In the genomic region with DNA sequence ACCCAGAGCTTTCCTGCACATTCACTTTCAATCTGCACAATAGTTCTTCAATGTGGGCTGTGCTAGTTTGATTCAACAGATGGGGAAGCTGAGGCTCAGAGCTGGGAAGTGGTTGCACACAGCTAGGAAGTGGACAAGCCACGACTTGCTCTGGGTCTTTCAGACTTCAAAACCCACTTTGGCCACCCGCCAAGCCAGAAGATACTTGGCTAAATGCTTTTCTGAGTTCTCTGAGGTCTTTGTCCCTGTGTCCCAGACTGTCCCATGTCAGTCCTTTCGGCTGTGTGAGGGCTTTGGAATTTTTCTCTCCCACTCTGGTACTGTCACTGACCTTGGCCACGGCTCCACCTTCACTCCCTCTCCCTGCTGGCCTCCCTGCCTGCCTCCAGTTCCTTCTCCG, we compare ENCODE assay signal across 20 cellular contexts. TPM values are rescaled to one million over a fixed set of nuclear protein-coding genes. Genes with fewer than 3 reads are reported as not detected.
DNase-seq lines count a peak whose midpoint lies in the region; ATAC-seq and TF ChIP-seq lines count a peak whose summit lies in the region.
"Had no signal": no experiment of that assay in that cellular context is flagged by ENCODE, and none has a peak within 500 bp of the region (broad histone marks: within the 10 kb centered on the region; RNA-seq: fewer than 3 reads in every experiment).

No MANE protein-coding gene starts in this region.

- DNase-seq in NOMO-1 (lab: John Stamatoyannopoulos, UW; ENCODE audit: unreplicated experiment in 2 of 2), result peak; percentile 15 to 36
- no peak for DNase-seq in NOMO-1 treated with dmso at 0.1 percent for 144 hours (lab: John Stamatoyannopoulos, UW; ENCODE audit: unreplicated experiment)
- DNase-seq in NB4 (ENCODE audit: low read depth), result peak; percentile 18
- peak; percentile 28 for DNase-seq in UCSD-AML1 (lab: John Stamatoyannopoulos, UW; ENCODE audit: unreplicated experiment)
- DNase-seq in upper lobe of right lung, result no peak
- DNase-seq in SHP77 treated with DMSO at 0.1 percent for 48 hours (lab: John Stamatoyannopoulos, UW), result no peak
- no peak for DNase-seq in SK-N-DZ (ENCODE audit: low spot score)
- DNase-seq: Calu3; CD8-positive, alpha-beta T cell; DMS79; H9; MM.1S; NCI-H1694 treated with DMSO at 0.1 percent for 48 hours; NCI-H2227 treated with DMSO at 0.1 percent for 48 hours; NCI-H524; T-cell had no signal

- H3K27me3 ChIP-seq in upper lobe of right lung, result peaks cover 42% of the 10 kb centered on the region

- H3K9me3 ChIP-seq in upper lobe of right lung, result no peaks in the 10 kb centered on the region

- no peaks in the 10 kb centered on the region for H3K36me3 ChIP-seq in upper lobe of right lung

- no peak overlapping the region for H3K27ac ChIP-seq in upper lobe of right lung

- ATAC-seq in upper lobe of right lung, result peak; percentile 46
- ATAC-seq in HG03097 (IDR thresholded peaks at IDR 0.05; ENCODE audit: low FRiP score, unreplicated experiment), result no peak
- ATAC-seq: CD8-positive, alpha-beta T cell; T-cell had no signal

- no peak for TF ChIP-seq POLR2A in NB4 (IDR thresholded peaks at IDR 0.05; ENCODE audit: extremely low read depth, insufficient read length)

- intact Hi-C loops in upper lobe of right lung (cut with DNase I), result no loop called here

- H3K4me1 ChIP-seq in upper lobe of right lung, result no peaks in the 10 kb centered on the region

- H3K4me3 ChIP-seq in NB4 (ENCODE audit: low read depth, low read length) (no peak overlapping the region), upper lobe of right lung (no peak overlapping the region)

- TF ChIP-seq CTCF in NB4 (IDR thresholded peaks at IDR 0.05; ENCODE audit: low read depth, low read length) (no peak), upper lobe of right lung (IDR thresholded peaks at IDR 0.05) (no peak)

RNA-seq across cellular contexts. Expression of a gene that starts 10.5 kb away (rescaled TPM):
- not detected for total RNA-seq in upper lobe of right lung
- polyA plus RNA-seq in SK-N-DZ (2014; cell fraction: cytosol; rRNA removed), result not detected in 2 replicates
- not detected in 2 replicates for polyA plus RNA-seq in SK-N-DZ (2014; cell fraction: nucleus; rRNA removed)
- total RNA-seq: Calu3; CD8-positive, alpha-beta T cell; SK-MEL-5; T-cell had no signal
- polyA plus RNA-seq: BJ, IgD-negative memory B cell had no signal

Comparison
In these comparisons a context has a peak if more than half of its experiments do, and no peak if none do; other contexts are left out.
1. DNase-seq: peak in NOMO-1 (2 of 2), NB4 (single experiment) and UCSD-AML1 (single experiment); none in NOMO-1 treated with dmso at 0.1 percent for 144 hours (single experiment), upper lobe of right lung (single experiment), SHP77 treated with DMSO at 0.1 percent for 48 hours (single experiment) and SK-N-DZ (single experiment).